1 cellular context compared by ENCODE assay signal in the genomic region with DNA sequence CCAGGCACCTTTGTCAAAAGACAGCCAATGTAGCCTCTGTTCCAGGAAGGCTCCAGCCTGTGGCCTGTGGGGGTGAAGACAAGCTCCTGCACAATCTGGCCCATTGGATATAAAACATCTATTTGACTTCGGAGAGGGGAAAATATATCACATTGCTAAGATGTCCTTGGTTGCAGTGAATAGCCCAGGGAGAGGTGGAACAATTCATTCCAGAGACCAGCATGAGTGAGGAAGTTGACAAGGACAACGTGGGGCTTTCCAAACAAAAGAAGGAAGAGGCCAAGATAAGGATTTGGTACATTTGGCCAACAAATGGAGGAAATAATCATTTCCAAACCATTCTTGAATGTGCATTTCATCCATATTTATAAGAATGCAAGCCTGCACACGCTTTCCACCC.
TF ChIP-seq lines count a peak whose summit lies in the region.

No MANE protein-coding gene starts in this region.

TF ChIP-seq in HEK293T, 16 proteins besides CTCF, POLR2A, EP300 and RAD21 (continued from another document):
- TF ChIP-seq BHLHE40 (IDR thresholded peaks at IDR 0.05; ENCODE audit: borderline replicate concordance): no peak
- no peak for TF ChIP-seq HDGF (IDR thresholded peaks at IDR 0.05; ENCODE audit: borderline replicate concordance)
- no peak for TF ChIP-seq TARDBP (IDR thresholded peaks at IDR 0.05)
- no peak for TF ChIP-seq LEF1 (IDR thresholded peaks at IDR 0.05; ENCODE audit: borderline replicate concordance)
- no peak for TF ChIP-seq FOXK2 (IDR thresholded peaks at IDR 0.05)
- no peak for TF ChIP-seq ZNF384 (IDR thresholded peaks at IDR 0.05)
- no peak for TF ChIP-seq FOXM1 (IDR thresholded peaks at IDR 0.05; ENCODE audit: borderline replicate concordance)
- TF ChIP-seq CTBP1 (IDR thresholded peaks at IDR 0.05; ENCODE audit: borderline replicate concordance): no peak
- TF ChIP-seq SP1 (IDR thresholded peaks at IDR 0.05): no peak
- TF ChIP-seq ARNT (IDR thresholded peaks at IDR 0.05): no peak
- TF ChIP-seq SUZ12 (IDR thresholded peaks at IDR 0.05): no peak
